24 cellular contexts compared by ENCODE assay signal in the genomic region with DNA sequence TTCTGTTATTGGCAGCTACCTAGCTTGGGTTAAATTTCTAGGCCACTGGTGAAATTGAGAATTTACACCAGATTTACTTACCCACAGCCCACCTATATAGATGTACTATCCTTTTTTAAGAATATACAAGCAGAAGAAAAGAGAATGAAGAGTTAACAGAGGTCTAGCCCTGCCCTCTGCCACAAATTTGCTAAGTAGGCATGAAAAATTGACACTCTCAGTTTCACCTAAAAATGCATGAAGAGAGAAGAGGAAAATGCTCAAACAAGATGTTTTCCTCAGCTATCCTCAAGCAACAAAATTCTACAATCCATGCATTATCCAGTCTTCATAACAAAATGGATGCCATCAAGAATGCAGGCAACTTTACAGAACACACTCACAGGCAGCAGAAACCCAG. TPM values are rescaled to one million over a fixed set of nuclear protein-coding genes. Genes with fewer than 3 reads are reported as not detected.
DNase-seq lines count a peak whose midpoint lies in the region; ATAC-seq and TF ChIP-seq lines count a peak whose summit lies in the region.
"Had no signal": no experiment of that assay in that cellular context is flagged by ENCODE, and none has a peak within 500 bp of the region (broad histone marks: within the 10 kb centered on the region; RNA-seq: fewer than 3 reads in every experiment).

No MANE protein-coding gene starts in this region.

- H3K27ac ChIP-seq in cardiac muscle cell: peak overlapping the region; percentile 4
- H3K27ac ChIP-seq in KMS-11: peak overlapping the region; percentile 49
- H3K27ac ChIP-seq in PC-9: no peak overlapping the region
- H3K27ac ChIP-seq in left lung: no peak overlapping the region
- H3K27ac ChIP-seq: A549; BLaER1 treated with 17β-estradiol and CSF1 and Interleukin-3, amounts not matched to agents 10 nM and 100 nM had no signal

- no peaks in the 10 kb centered on the region for H3F3A ChIP-seq in PC-9 (ENCODE audit: insufficient read depth, low read depth)

- H3K9ac ChIP-seq in KMS-11: no peak overlapping the region
- H3K9ac ChIP-seq: BLaER1 treated with 17β-estradiol and CSF1 and Interleukin-3, amounts not matched to agents 10 nM and 100 nM had no signal

- CTCF ChIA-PET in PC-9 (lab: Charles Lee): no interaction called here

- no peak overlapping the region for H3K4me3 ChIP-seq in cardiac muscle cell
- H3K4me3 ChIP-seq in KMS-11 (IDR thresholded peaks at IDR 0.05; ENCODE audit: insufficient read depth, low read depth, low read length): no peak overlapping the region
- H3K4me3 ChIP-seq in PC-9: no peak overlapping the region
- H3K4me3 ChIP-seq in neuron (ENCODE audit: low read length): no peak overlapping the region
- H3K4me3 ChIP-seq in left lung: no peak overlapping the region
- H3K4me3 ChIP-seq: A549; BLaER1 treated with 17β-estradiol and CSF1 and Interleukin-3, amounts not matched to agents 10 nM and 100 nM; GM12878; HAP-1 had no signal

- ATAC-seq in Right ventricle myocardium inferior: no peak
- ATAC-seq in left lung: no peak
- ATAC-seq: A549, GM12878 had no signal

- TF ChIP-seq CTCF in cardiac muscle cell (IDR thresholded peaks at IDR 0.05; ENCODE audit: low read depth, low read length) (no peak), KMS-11 (conservative IDR thresholded peaks at IDR 0.05; ENCODE audit: low read depth, low read length) (no peak), PC-9 (conservative IDR thresholded peaks at IDR 0.05) (no peak), left lung (IDR thresholded peaks at IDR 0.05) (no peak)

- intact Hi-C loops in Right ventricle myocardium inferior (cut with DNase I) (no loop called here), PC-9 (cut with micrococcal nuclease; ENCODE audit: unreplicated experiment) (no loop called here), left lung (cut with DNase I) (no loop called here)

- H4K20me1 ChIP-seq in KMS-11 (ENCODE audit: insufficient read depth): no peaks in the 10 kb centered on the region
- H4K20me1 ChIP-seq in PC-9 (ENCODE audit: insufficient read depth): no peaks in the 10 kb centered on the region
- H4K20me1 ChIP-seq: BLaER1 treated with 17β-estradiol and CSF1 and Interleukin-3, amounts not matched to agents 10 nM and 100 nM had no signal

- POLR2A ChIA-PET in PC-9 (lab: Charles Lee; ENCODE audit: unreplicated experiment): no interaction called here

- no peaks in the 10 kb centered on the region for H3K9me3 ChIP-seq in cardiac muscle cell (ENCODE audit: low read depth)
- no peaks in the 10 kb centered on the region for H3K9me3 ChIP-seq in PC-9 (ENCODE audit: insufficient read depth, low read depth)
- no peaks in the 10 kb centered on the region for H3K9me3 ChIP-seq in neuron (ENCODE audit: low read length)
- peaks cover 0 to 2% of the 10 kb centered on the region in 2 donors for H3K9me3 ChIP-seq in left lung
- H3K9me3 ChIP-seq: A549; BE2C; BLaER1 treated with 17β-estradiol and CSF1 and Interleukin-3, amounts not matched to agents 10 nM and 100 nM; HAP-1 had no signal

- no peaks in the 10 kb centered on the region for H3K27me3 ChIP-seq in cardiac muscle cell
- H3K27me3 ChIP-seq in KMS-11 (ENCODE audit: insufficient read depth, low read depth): no peaks in the 10 kb centered on the region
- no peaks in the 10 kb centered on the region for H3K27me3 ChIP-seq in PC-9 (ENCODE audit: insufficient read depth, low read depth)
- no peaks in the 10 kb centered on the region for H3K27me3 ChIP-seq in neuron (ENCODE audit: insufficient read depth, low read length)
- no peaks in the 10 kb centered on the region for H3K27me3 ChIP-seq in left lung
- H3K27me3 ChIP-seq: BE2C; BLaER1 treated with 17β-estradiol and CSF1 and Interleukin-3, amounts not matched to agents 10 nM and 100 nM had no signal

- peak overlapping the region; percentile 40 for H3K4me2 ChIP-seq in KMS-11
- H3K4me2 ChIP-seq in PC-9: no peak overlapping the region
- H3K4me2 ChIP-seq: A549; BLaER1 treated with 17β-estradiol and CSF1 and Interleukin-3, amounts not matched to agents 10 nM and 100 nM had no signal

- H3K36me3 ChIP-seq in cardiac muscle cell (no peaks in the 10 kb centered on the region), KMS-11 (ENCODE audit: insufficient read depth) (no peaks in the 10 kb centered on the region), PC-9 (ENCODE audit: low read depth) (no peaks in the 10 kb centered on the region), neuron (ENCODE audit: insufficient read depth, low read length) (no peaks in the 10 kb centered on the region), left lung (no peaks in the 10 kb centered on the region)
- H3K36me3 ChIP-seq: BE2C; BLaER1 treated with 17β-estradiol and CSF1 and Interleukin-3, amounts not matched to agents 10 nM and 100 nM; HAP-1 had no signal

- BruUV-seq in PC-9 (replicated peaks; lab: Mats Ljungman, UMichigan): no TSS peak

- H3K9me2 ChIP-seq in PC-9 (ENCODE audit: insufficient read depth): no peaks in the 10 kb centered on the region

- H3K4me1 ChIP-seq in cardiac muscle cell (ENCODE audit: low read depth) (peaks cover 16% of the 10 kb centered on the region), KMS-11 (ENCODE audit: low read depth, poor library complexity, severe bottlenecking) (peaks cover 39% of the 10 kb centered on the region), PC-9 (replicated peaks; ENCODE audit: insufficient read depth) (no peaks in the 10 kb centered on the region), neuron (ENCODE audit: insufficient read depth, low read length) (no peaks in the 10 kb centered on the region), left lung (no peaks in the 10 kb centered on the region)
- H3K4me1 ChIP-seq: A549; BE2C; BLaER1 treated with 17β-estradiol and CSF1 and Interleukin-3, amounts not matched to agents 10 nM and 100 nM; HAP-1 had no signal

- DNase-seq in cardiac muscle cell (ENCODE audit: low read depth in 1 of 2, low spot score in 1 of 2): no peak
- no peak for DNase-seq in Right ventricle myocardium inferior (ENCODE audit: missing footprints)
- no peak for DNase-seq in PC-9
- DNase-seq in stimulated activated CD4-positive, alpha-beta T cell treated with anti-CD3 and anti-CD28 coated beads, Interleukin-4, amount 100 ng/mL, for 1 hour: no peak
- no peak for DNase-seq in left lung
- DNase-seq: 8988T; ACHN; AML-193; BE2C; CD4-positive, alpha-beta T cell; CD8-positive, alpha-beta memory T cell; DMS 273 treated with DMSO at 0.1 percent for 48 hours; DMS79; EL; GDM1; GOT3; HFFc6 had no signal

- H3K79me2 ChIP-seq in KMS-11 (ENCODE audit: insufficient read depth, low read depth) (no peaks in the 10 kb centered on the region), PC-9 (ENCODE audit: low read depth) (no peaks in the 10 kb centered on the region)

- H2AFZ ChIP-seq in KMS-11 (ENCODE audit: low read depth): no peak overlapping the region; the same call in 1 of the 2 replicates
- H2AFZ ChIP-seq in PC-9: 0 out of 2 replicates have a peak overlapping the region, but pooled peaks have one; percentile 6
- H2AFZ ChIP-seq in neuron (ENCODE audit: low read depth, low read length): peak overlapping the region; percentile 28

RNA-seq across cellular contexts. Expression of gene RNF148, which starts 24.6 kb away (rescaled TPM):
- 0.21 and 1.0 TPM in 2 replicates for total RNA-seq in cardiac muscle cell
- polyA plus RNA-seq in cardiac muscle cell: not detected in 2 replicates
- total RNA-seq in Right ventricle myocardium inferior: 0.32 TPM
- total RNA-seq in PC-9 (2021): 0.70 and 0.72 TPM in 2 replicates
- 1 to 10 TPM; 1.4 to 2.1 TPM for total RNA-seq in left lung
- total RNA-seq: CD4-positive, alpha-beta T cell; CD8-positive, alpha-beta memory T cell; HFFc6 had no signal
- polyA plus RNA-seq: A549; CD14-positive monocyte; CD8-positive, alpha-beta memory T cell had no signal

RNA-seq across cellular contexts. Expression of gene RNF133, which starts 28.4 kb away (rescaled TPM):
- total RNA-seq in cardiac muscle cell: 0.80 TPM in 1 of 2 replicates, not detected in the other
- not detected in 2 replicates for polyA plus RNA-seq in cardiac muscle cell
- 0.38 TPM for total RNA-seq in Right ventricle myocardium inferior
- 0.41 and 0.55 TPM in 2 replicates for total RNA-seq in PC-9 (2021)
- 1 to 10 TPM; 1.2 to 1.6 TPM for total RNA-seq in left lung
- total RNA-seq: CD4-positive, alpha-beta T cell; CD8-positive, alpha-beta memory T cell; GM12878; HFFc6 had no signal
- polyA plus RNA-seq: A549; CD14-positive monocyte; CD8-positive, alpha-beta memory T cell had no signal

Comparison
In these comparisons a context has a peak if more than half of its experiments do, and no peak if none do; other contexts are left out.
1. H3K27ac ChIP-seq: peak in cardiac muscle cell (single experiment) and KMS-11 (single experiment); none in PC-9 (single experiment) and left lung (0 of 2).